Comparison of ENCODE assay signal across 1 cellular context in the genomic region with DNA sequence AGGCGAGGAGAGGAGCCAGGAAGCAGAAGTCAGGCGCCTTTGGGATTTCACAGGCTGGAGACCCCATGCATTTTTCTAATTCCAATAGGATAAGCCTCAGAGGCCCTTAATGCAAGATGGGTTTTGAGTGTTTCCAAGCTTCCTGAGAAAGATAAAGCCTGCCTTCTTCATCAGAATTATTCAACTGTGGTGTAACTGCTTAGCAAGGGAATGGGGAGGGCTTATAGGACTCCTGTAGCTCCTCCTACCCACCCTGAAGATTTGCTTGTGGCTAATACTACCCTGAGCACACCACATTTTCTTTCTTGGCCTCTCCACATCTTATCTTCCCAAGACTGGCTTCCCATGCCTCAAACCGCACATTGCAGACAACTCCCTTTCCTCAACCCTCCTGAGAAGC.
TF ChIP-seq lines count a peak whose summit lies in the region.

No MANE protein-coding gene starts in this region.

TF ChIP-seq in WTC11, 78 proteins besides CTCF, POLR2A, EP300 and RAD21 (continued from another document):
- TF ChIP-seq, protein P1, sequence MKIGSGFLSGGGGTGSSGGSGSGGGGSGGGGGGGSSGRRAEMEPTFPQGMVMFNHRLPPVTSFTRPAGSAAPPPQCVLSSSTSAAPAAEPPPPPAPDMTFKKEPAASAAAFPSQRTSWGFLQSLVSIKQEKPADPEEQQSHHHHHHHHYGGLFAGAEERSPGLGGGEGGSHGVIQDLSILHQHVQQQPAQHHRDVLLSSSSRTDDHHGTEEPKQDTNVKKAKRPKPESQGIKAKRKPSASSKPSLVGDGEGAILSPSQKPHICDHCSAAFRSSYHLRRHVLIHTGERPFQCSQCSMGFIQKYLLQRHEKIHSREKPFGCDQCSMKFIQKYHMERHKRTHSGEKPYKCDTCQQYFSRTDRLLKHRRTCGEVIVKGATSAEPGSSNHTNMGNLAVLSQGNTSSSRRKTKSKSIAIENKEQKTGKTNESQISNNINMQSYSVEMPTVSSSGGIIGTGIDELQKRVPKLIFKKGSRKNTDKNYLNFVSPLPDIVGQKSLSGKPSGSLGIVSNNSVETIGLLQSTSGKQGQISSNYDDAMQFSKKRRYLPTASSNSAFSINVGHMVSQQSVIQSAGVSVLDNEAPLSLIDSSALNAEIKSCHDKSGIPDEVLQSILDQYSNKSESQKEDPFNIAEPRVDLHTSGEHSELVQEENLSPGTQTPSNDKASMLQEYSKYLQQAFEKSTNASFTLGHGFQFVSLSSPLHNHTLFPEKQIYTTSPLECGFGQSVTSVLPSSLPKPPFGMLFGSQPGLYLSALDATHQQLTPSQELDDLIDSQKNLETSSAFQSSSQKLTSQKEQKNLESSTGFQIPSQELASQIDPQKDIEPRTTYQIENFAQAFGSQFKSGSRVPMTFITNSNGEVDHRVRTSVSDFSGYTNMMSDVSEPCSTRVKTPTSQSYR (CRISPR knock-in tag; IDR thresholded peaks at IDR 0.05): no peak
- TF ChIP-seq, protein P2, sequence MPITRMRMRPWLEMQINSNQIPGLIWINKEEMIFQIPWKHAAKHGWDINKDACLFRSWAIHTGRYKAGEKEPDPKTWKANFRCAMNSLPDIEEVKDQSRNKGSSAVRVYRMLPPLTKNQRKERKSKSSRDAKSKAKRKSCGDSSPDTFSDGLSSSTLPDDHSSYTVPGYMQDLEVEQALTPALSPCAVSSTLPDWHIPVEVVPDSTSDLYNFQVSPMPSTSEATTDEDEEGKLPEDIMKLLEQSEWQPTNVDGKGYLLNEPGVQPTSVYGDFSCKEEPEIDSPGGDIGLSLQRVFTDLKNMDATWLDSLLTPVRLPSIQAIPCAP (CRISPR knock-in tag; IDR thresholded peaks at IDR 0.05): no peak
- no peak for TF ChIP-seq FOXK1 (CRISPR knock-in tag; IDR thresholded peaks at IDR 0.05)
